11 cellular contexts compared by ENCODE assay signal in the genomic region with DNA sequence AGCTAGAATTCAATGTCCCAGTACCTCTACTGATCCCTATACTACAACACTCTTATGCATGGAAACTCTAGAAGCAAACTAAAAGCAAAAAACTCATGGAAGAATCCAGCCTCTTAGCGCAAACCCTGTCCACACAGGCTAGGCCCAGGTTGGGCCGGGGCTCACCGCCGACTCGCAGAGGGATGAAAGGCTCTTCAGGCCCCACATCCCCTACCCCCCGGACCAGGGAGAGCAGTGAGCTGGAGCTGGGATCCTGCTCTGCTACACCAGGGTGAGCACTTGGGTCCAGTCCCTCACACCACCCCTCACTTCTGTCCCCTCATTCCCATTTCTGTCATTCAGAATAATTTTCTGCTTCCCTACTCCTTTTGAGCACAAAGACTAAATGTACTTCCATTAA. TPM values are rescaled to one million over a fixed set of nuclear protein-coding genes. Genes with fewer than 3 reads are reported as not detected.
A peak's percentile ranks its signal among the peaks of the same experiment; 100 is the strongest.
DNase-seq lines count a peak whose midpoint lies in the region; ATAC-seq and TF ChIP-seq lines count a peak whose summit lies in the region.
"Had no signal": no experiment of that assay in that cellular context is flagged by ENCODE, and none has a peak within 500 bp of the region (broad histone marks: within the 10 kb centered on the region; RNA-seq: fewer than 3 reads in every experiment).

No MANE protein-coding gene starts in this region.

- peaks cover 6 to 27% (median 8%) of the 10 kb centered on the region in 5 donors for H3K36me3 Mint-ChIP-seq in naive thymus-derived CD4-positive, alpha-beta T cell

- H3K9me3 ChIP-seq in mammary epithelial cell (replicated peaks; ENCODE audit: insufficient read depth, low read length) (no peaks in the 10 kb centered on the region), upper lobe of right lung (no peaks in the 10 kb centered on the region)
- no peaks in the 10 kb centered on the region for H3K9me3 ChIP-seq in naive thymus-derived CD4-positive, alpha-beta T cell (ENCODE audit: control insufficient read depth in 2 of 3, low read length in 3 of 3)
- H3K9me3 ChIP-seq in effector memory CD4-positive, alpha-beta T cell (ENCODE audit: control insufficient read depth, low read length): no peaks in the 10 kb centered on the region

- no TSS peak for BruUV-seq in mammary epithelial cell (replicated peaks; lab: Mats Ljungman, UMichigan)

- no peak overlapping the region for H2AFZ ChIP-seq in mammary epithelial cell (ENCODE audit: low read depth, low read length)

- H4K20me1 ChIP-seq in mammary epithelial cell (ENCODE audit: insufficient read depth, low read length): no peaks in the 10 kb centered on the region

- CTCF ChIA-PET in mammary epithelial cell (lab: Charles Lee; ENCODE audit: low non-redundant PET): no interaction called here
- CTCF ChIA-PET in naive thymus-derived CD4-positive, alpha-beta T cell (lab: Charles Lee): interaction anchor here (1.7 kb wide), 2 partner anchors 17 to 18 kb away, joined by 3 to 4 read pairs; partner anchors contain the start of genes AGBL5 and KHK

- no peak overlapping the region for H3K9ac ChIP-seq in mammary epithelial cell (ENCODE audit: insufficient read depth, low read length)

- no peak for DNase-seq in AG10803 (ENCODE audit: low read depth)
- DNase-seq in HFF-Myc (ENCODE audit: extremely low read depth, low read depth): no peak
- DNase-seq in mammary epithelial cell: no peak
- no peak for DNase-seq in naive thymus-derived CD4-positive, alpha-beta T cell
- no peak for DNase-seq in upper lobe of right lung
- no peak for DNase-seq in stimulated activated CD4-positive, alpha-beta T cell treated with anti-CD3 and anti-CD28 coated beads, Interleukin-4, amount 100 ng/mL, for 4 hours
- no peak for DNase-seq in effector memory CD4-positive, alpha-beta T cell
- no peak for DNase-seq in RKO (ENCODE audit: low spot score)
- DNase-seq: kidney, NCI-H748 treated with DMSO at 0.1 percent for 48 hours, retina had no signal

- no peak for TF ChIP-seq CTCF in AG10803 (conservative IDR thresholded peaks at IDR 0.05; ENCODE audit: low read length)
- TF ChIP-seq CTCF in HFF-Myc (IDR thresholded peaks at IDR 0.05; ENCODE audit: low read depth, low read length, missing control alignments): no peak
- no peak for TF ChIP-seq CTCF in mammary epithelial cell (conservative IDR thresholded peaks at IDR 0.05 in 1 of 2, IDR thresholded peaks at IDR 0.05 in 1 of 2; ENCODE audit: extremely low read depth in 1 of 2, insufficient read depth in 1 of 2, low read depth in 1 of 2, low read length in 2 of 2)
- no peak for TF ChIP-seq CTCF in upper lobe of right lung (IDR thresholded peaks at IDR 0.05)

- dilution Hi-C loops in mammary epithelial cell (cut with HindIII; ENCODE audit: low sequenced_read_pairs): no loop called here

- H3K27ac ChIP-seq in mammary epithelial cell (ENCODE audit: insufficient read depth, low read depth, low read length) (no peak overlapping the region), upper lobe of right lung (no peak overlapping the region)
- peak overlapping the region; percentile 97 for H3K27ac ChIP-seq in naive thymus-derived CD4-positive, alpha-beta T cell (ENCODE audit: low read depth, low read length)
- H3K27ac ChIP-seq in effector memory CD4-positive, alpha-beta T cell (ENCODE audit: insufficient read depth, low read length, poor library complexity, severe bottlenecking): no peak overlapping the region

- H3K36me3 ChIP-seq in mammary epithelial cell (ENCODE audit: insufficient read depth, low read length) (peaks cover 19% of the 10 kb centered on the region), upper lobe of right lung (peaks cover 37% of the 10 kb centered on the region)
- peaks cover 0 to 42% (median 5%) of the 10 kb centered on the region in 3 experiments for H3K36me3 ChIP-seq in naive thymus-derived CD4-positive, alpha-beta T cell (ENCODE audit: control insufficient read depth in 2 of 3, insufficient read depth in 3 of 3, low read length in 3 of 3)
- H3K36me3 ChIP-seq in effector memory CD4-positive, alpha-beta T cell (ENCODE audit: control insufficient read depth, insufficient read depth, low read length): peaks cover 16% of the 10 kb centered on the region

- peaks cover 16% of the 10 kb centered on the region for H3K4me1 ChIP-seq in mammary epithelial cell (ENCODE audit: insufficient read depth, low read length)
- H3K4me1 ChIP-seq in naive thymus-derived CD4-positive, alpha-beta T cell (ENCODE audit: control insufficient read depth in 2 of 2, insufficient read depth in 2 of 2, low read length in 2 of 2): peaks cover 21 to 26% of the 10 kb centered on the region in 2 donors
- peaks cover 33% of the 10 kb centered on the region for H3K4me1 ChIP-seq in upper lobe of right lung
- peaks cover 21% of the 10 kb centered on the region for H3K4me1 ChIP-seq in effector memory CD4-positive, alpha-beta T cell (ENCODE audit: control insufficient read depth, insufficient read depth, low read length, poor library complexity, severe bottlenecking)

- H3K4me2 ChIP-seq in mammary epithelial cell (ENCODE audit: insufficient read depth, low read depth, low read length): peak overlapping the region; percentile 87

- H3K27me3 ChIP-seq in mammary epithelial cell (ENCODE audit: insufficient read depth, low read length) (no peaks in the 10 kb centered on the region), upper lobe of right lung (no peaks in the 10 kb centered on the region)
- no peaks in the 10 kb centered on the region for H3K27me3 ChIP-seq in naive thymus-derived CD4-positive, alpha-beta T cell (ENCODE audit: control insufficient read depth in 2 of 2, insufficient read depth in 2 of 2, low read length in 2 of 2)
- H3K27me3 ChIP-seq in effector memory CD4-positive, alpha-beta T cell (replicated peaks; ENCODE audit: control insufficient read depth, insufficient read depth, low read length, poor library complexity, severe bottlenecking): no peaks in the 10 kb centered on the region

- WGBS in mammary epithelial cell (ENCODE audit: low coverage, missing lambda C conversion rate): 90% methylated on average over 6 of the region's 6 CpGs

- H3K79me2 ChIP-seq in mammary epithelial cell (ENCODE audit: insufficient read depth, low read length): peaks cover 51% of the 10 kb centered on the region

- peak overlapping the region in 8 of 9 donors; percentile 28 to 98 (median 76) for H3K27ac Mint-ChIP-seq in naive thymus-derived CD4-positive, alpha-beta T cell

- H3K27me3 Mint-ChIP-seq in naive thymus-derived CD4-positive, alpha-beta T cell: no peaks in the 10 kb centered on the region

- intact Hi-C loops in mammary epithelial cell (cut with micrococcal nuclease) (no loop called here), upper lobe of right lung (cut with DNase I) (no loop called here)
- intact Hi-C loops in naive thymus-derived CD4-positive, alpha-beta T cell (cut with micrococcal nuclease): no loop called here

- H3K4me3 ChIP-seq in AG10803 (ENCODE audit: low read length) (peak overlapping the region; percentile 99), HFF-Myc (replicated peaks; ENCODE audit: low read depth, low read length) (peak overlapping the region; percentile 98), mammary epithelial cell (replicated peaks in 1 of 3; ENCODE audit: insufficient read depth in 1 of 3, low read depth in 2 of 3, low read length in 3 of 3) (no peak overlapping the region), upper lobe of right lung (no peak overlapping the region)
- H3K4me3 ChIP-seq in naive thymus-derived CD4-positive, alpha-beta T cell (ENCODE audit: low read length): no peak overlapping the region
- H3K4me3 ChIP-seq in effector memory CD4-positive, alpha-beta T cell (ENCODE audit: insufficient read depth, low read depth, low read length, poor library complexity, severe bottlenecking): no peak overlapping the region

- peaks cover 0 to 1% (median 0%) of the 10 kb centered on the region in 11 donors for H3K9me3 Mint-ChIP-seq in naive thymus-derived CD4-positive, alpha-beta T cell

- peaks cover 44 to 79% (median 70%) of the 10 kb centered on the region in 7 donors for H3K4me1 Mint-ChIP-seq in naive thymus-derived CD4-positive, alpha-beta T cell

- POLR2A ChIA-PET in naive thymus-derived CD4-positive, alpha-beta T cell (lab: Charles Lee): interaction anchor here (1.2 to 11.3 kb wide), 3 partner anchors 13 to 17 kb away, joined by 4 to 216 read pairs (median 12); partner anchors contain the start of gene AGBL5

- in situ Hi-C loops in mammary epithelial cell (cut with MboI; ENCODE audit: low sequenced_read_pairs in 2 of 2): no loop called here

- ATAC-seq in naive thymus-derived CD4-positive, alpha-beta T cell: no peak
- ATAC-seq in upper lobe of right lung: no peak

- peak overlapping the region; percentile 29 to 98 (median 96) for H3K4me3 Mint-ChIP-seq in naive thymus-derived CD4-positive, alpha-beta T cell

RNA-seq across cellular contexts. Expression of gene OST4, which starts 2.0 kb away (rescaled TPM):
- total RNA-seq in mammary epithelial cell: 100 to 1,000 TPM; 121 to 313 TPM
- polyA plus RNA-seq in mammary epithelial cell: 898 TPM
- 153 TPM for polyA minus RNA-seq in mammary epithelial cell
- 100 to 1,000 TPM; 241 to 398 (median 263) TPM for total RNA-seq in naive thymus-derived CD4-positive, alpha-beta T cell
- polyA plus RNA-seq in naive thymus-derived CD4-positive, alpha-beta T cell: 100 to 1,000 TPM; 747 to 884 TPM
- total RNA-seq in upper lobe of right lung: 248 TPM

RNA-seq across cellular contexts. Expression of gene EMILIN1, which starts 9.0 kb away (rescaled TPM):
- total RNA-seq in mammary epithelial cell (1 to 10 TPM in 1 of 2 donors, under 1 TPM in 1; 0.80 to 1.5 TPM), upper lobe of right lung (84.6 TPM)
- polyA plus RNA-seq in mammary epithelial cell: 0.17 TPM
- polyA minus RNA-seq in mammary epithelial cell: not detected
- total RNA-seq in naive thymus-derived CD4-positive, alpha-beta T cell: 1 to 10 TPM in 1 of 5 experiments, under 1 TPM in 4; 0.35 to 1.4 (median 0.61) TPM
- 1 to 10 TPM in 1 of 2 donors, under 1 TPM in 1; 0.89 to 1.1 TPM for polyA plus RNA-seq in naive thymus-derived CD4-positive, alpha-beta T cell

RNA-seq across cellular contexts. Expression of gene KHK, which starts 17.1 kb away (rescaled TPM):
- 1 to 10 TPM in 1 of 2 donors, under 1 TPM in 1; 0.33 to 2.1 TPM for total RNA-seq in mammary epithelial cell
- polyA plus RNA-seq in mammary epithelial cell: 1.6 TPM
- not detected for polyA minus RNA-seq in mammary epithelial cell
- total RNA-seq in naive thymus-derived CD4-positive, alpha-beta T cell: 10 to 100 TPM in 1 of 5 experiments, 1 to 10 TPM in 4; 5.8 to 13.8 (median 6.2) TPM
- polyA plus RNA-seq in naive thymus-derived CD4-positive, alpha-beta T cell: 1 to 10 TPM; 7.6 to 8.8 TPM
- total RNA-seq in upper lobe of right lung: 4.9 TPM

RNA-seq across cellular contexts. Expression of gene AGBL5, which starts 18.0 kb away (rescaled TPM):
- total RNA-seq in mammary epithelial cell (10 to 100 TPM; 24.2 to 42.7 TPM), upper lobe of right lung (14.0 TPM)
- polyA plus RNA-seq in mammary epithelial cell: 28.2 TPM
- 60.2 TPM for polyA minus RNA-seq in mammary epithelial cell
- total RNA-seq in naive thymus-derived CD4-positive, alpha-beta T cell: 10 to 100 TPM in 4 of 5 experiments, 1 to 10 TPM in 1; 7.6 to 15.7 (median 12.4) TPM
- 10 to 100 TPM in 1 of 2 donors, 1 to 10 TPM in 1; 8.0 to 10.4 TPM for polyA plus RNA-seq in naive thymus-derived CD4-positive, alpha-beta T cell

RNA-seq across cellular contexts. Expression of gene TMEM214, which starts 36.7 kb away (rescaled TPM):
- total RNA-seq in mammary epithelial cell: 10 to 100 TPM; 27.3 to 90.7 TPM
- 84.8 TPM for polyA plus RNA-seq in mammary epithelial cell
- 233 TPM for polyA minus RNA-seq in mammary epithelial cell
- total RNA-seq in naive thymus-derived CD4-positive, alpha-beta T cell: 100 to 1,000 TPM in 1 of 5 experiments, 10 to 100 TPM in 4; 36.7 to 114 (median 67.5) TPM
- polyA plus RNA-seq in naive thymus-derived CD4-positive, alpha-beta T cell: 10 to 100 TPM; 18.6 to 32.5 TPM
- 68.0 TPM for total RNA-seq in upper lobe of right lung

Comparison
In these comparisons a context has a peak if more than half of its experiments do, and no peak if none do; other contexts are left out.
1. H3K4me3 ChIP-seq: peak in AG10803 (single experiment) and HFF-Myc (single experiment); none in mammary epithelial cell (0 of 3), naive thymus-derived CD4-positive, alpha-beta T cell (single experiment), upper lobe of right lung (single experiment) and effector memory CD4-positive, alpha-beta T cell (single experiment).
2. RNA of gene EMILIN1, which starts 9.0 kb away (total RNA-seq): 84.6 TPM in upper lobe of right lung (single experiment); 0.80 to 1.5 TPM in mammary epithelial cell and 0.35 to 1.4 TPM in naive thymus-derived CD4-positive, alpha-beta T cell; every median in the first group is over 10 times any median in the second.